ENCODE assay signal across 10 cellular contexts in genomic region chr6:111589366-111589765, GRCh38. TPM values are rescaled to one million over a fixed set of nuclear protein-coding genes. Genes with fewer than 3 reads are reported as not detected.
DNase-seq lines count a peak whose midpoint lies in the region; ATAC-seq and TF ChIP-seq lines count a peak whose summit lies in the region.
"Had no signal": no experiment of that assay in that cellular context is flagged by ENCODE, and none has a peak within 500 bp of the region (broad histone marks: within the 10 kb centered on the region; RNA-seq: fewer than 3 reads in every experiment).

No MANE protein-coding gene starts in this region.

- no peak for TF ChIP-seq POLR2A in GM18505 (IDR thresholded peaks at IDR 0.05; ENCODE audit: borderline replicate concordance, extremely low read depth, insufficient read depth, insufficient read length)

- peaks cover 0 to 66% of the 10 kb centered on the region in 2 donors for H3K4me1 ChIP-seq in right atrium auricular region
- H3K4me1 ChIP-seq in stomach smooth muscle (ENCODE audit: control insufficient read depth, insufficient read depth, low read length) = peaks cover 32% of the 10 kb centered on the region

- no peak overlapping the region for H3K4me3 Mint-ChIP-seq in activated CD8-positive, alpha-beta T cell treated with anti-CD3 and anti-CD28 coated beads, Interleukin-2, amount 10 ng/mL, durations not matched to agents 7 days and 5 days

- CTCF ChIA-PET in activated CD8-positive, alpha-beta T cell treated with anti-CD3 and anti-CD28 coated beads, Interleukin-2, amount 10 ng/mL, durations not matched to agents 7 days and 5 days (lab: Charles Lee) = no interaction called here

- H3K4me3 ChIP-seq in right atrium auricular region (no peak overlapping the region), stomach smooth muscle (ENCODE audit: low read length in 2 of 2) (no peak overlapping the region)
- H3K4me3 ChIP-seq: ovary had no signal

- H3K9me3 ChIP-seq in right atrium auricular region (no peaks in the 10 kb centered on the region), stomach smooth muscle (ENCODE audit: control insufficient read depth in 2 of 2, low read length in 2 of 2) (no peaks in the 10 kb centered on the region)
- H3K9me3 ChIP-seq: ovary had no signal

- TF ChIP-seq CTCF in right atrium auricular region (IDR thresholded peaks at IDR 0.05) = no peak

- H3K4me1 Mint-ChIP-seq in activated CD8-positive, alpha-beta T cell treated with anti-CD3 and anti-CD28 coated beads, Interleukin-2, amount 10 ng/mL, durations not matched to agents 7 days and 5 days (ENCODE audit: low read depth) = peaks cover 23% of the 10 kb centered on the region

- POLR2A ChIA-PET in activated CD8-positive, alpha-beta T cell treated with anti-CD3 and anti-CD28 coated beads, Interleukin-2, amount 10 ng/mL, durations not matched to agents 7 days and 5 days (lab: Charles Lee) = no interaction called here

- H3K36me3 ChIP-seq in right atrium auricular region (no peaks in the 10 kb centered on the region), stomach smooth muscle (ENCODE audit: control insufficient read depth in 2 of 2, insufficient read depth in 2 of 2, low read length in 2 of 2) (no peaks in the 10 kb centered on the region)
- H3K36me3 ChIP-seq: ovary had no signal

- peaks cover 41% of the 10 kb centered on the region for H3K36me3 Mint-ChIP-seq in activated CD8-positive, alpha-beta T cell treated with anti-CD3 and anti-CD28 coated beads, Interleukin-2, amount 10 ng/mL, durations not matched to agents 7 days and 5 days (ENCODE audit: low read depth)

- no peak overlapping the region for H3K9ac ChIP-seq in stomach smooth muscle (ENCODE audit: low read length in 2 of 2)

- ATAC-seq in activated CD4-positive, CD25-positive, alpha-beta regulatory T cell treated with anti-CD3 and anti-CD28 coated beads, Interleukin-2, amount 50 U/mL, for 24 hours = peak; percentile 63 to 73
- ATAC-seq in activated CD8-positive, alpha-beta T cell treated with anti-CD3 and anti-CD28 coated beads, Interleukin-2, amount 10 ng/mL, durations not matched to agents 7 days and 5 days = no peak
- ATAC-seq in GM18505 (IDR thresholded peaks at IDR 0.05; ENCODE audit: unreplicated experiment) = no peak
- ATAC-seq in HG03095 (IDR thresholded peaks at IDR 0.05; ENCODE audit: unreplicated experiment) = no peak

- H3K27ac Mint-ChIP-seq in activated CD8-positive, alpha-beta T cell treated with anti-CD3 and anti-CD28 coated beads, Interleukin-2, amount 10 ng/mL, durations not matched to agents 7 days and 5 days = peak overlapping the region; percentile 1

- no peaks in the 10 kb centered on the region for H3K27me3 ChIP-seq in right atrium auricular region
- H3K27me3 ChIP-seq in stomach smooth muscle (ENCODE audit: control insufficient read depth in 1 of 2, insufficient read depth in 2 of 2, low read length in 2 of 2) = no peaks in the 10 kb centered on the region
- H3K27me3 ChIP-seq: ovary had no signal

- no peaks in the 10 kb centered on the region for H3K9me3 Mint-ChIP-seq in activated CD8-positive, alpha-beta T cell treated with anti-CD3 and anti-CD28 coated beads, Interleukin-2, amount 10 ng/mL, durations not matched to agents 7 days and 5 days (ENCODE audit: insufficient read depth)

- H3K27ac ChIP-seq in right atrium auricular region (peak overlapping the region; percentile 35 to 44), stomach smooth muscle (ENCODE audit: low read length) (peak overlapping the region; percentile 20)
- H3K27ac ChIP-seq: 22Rv1 had no signal

- no peaks in the 10 kb centered on the region for H3K27me3 Mint-ChIP-seq in activated CD8-positive, alpha-beta T cell treated with anti-CD3 and anti-CD28 coated beads, Interleukin-2, amount 10 ng/mL, durations not matched to agents 7 days and 5 days (ENCODE audit: low read depth)

- DNase-seq in activated CD4-positive, CD25-positive, alpha-beta regulatory T cell (lab: John Stamatoyannopoulos, UW) = no peak
- no peak for DNase-seq in activated CD8-positive, alpha-beta T cell treated with anti-CD3 and anti-CD28 coated beads, Interleukin-2, amount 10 ng/mL, durations not matched to agents 7 days and 5 days
- DNase-seq in right atrium auricular region (ENCODE audit: low spot score) = peak; percentile 80
- no peak for DNase-seq in SHP77 treated with DMSO at 0.1 percent for 48 hours (lab: John Stamatoyannopoulos, UW)

RNA-seq across cellular contexts. Expression of gene TRAF3IP2, which starts 16.3 kb away (rescaled TPM):
- 10 to 100 TPM; 22.7 to 24.4 TPM for total RNA-seq in activated CD8-positive, alpha-beta T cell treated with anti-CD3 and anti-CD28 coated beads, Interleukin-2, amount 10 ng/mL, durations not matched to agents 7 days and 5 days
- total RNA-seq in right atrium auricular region = 10 to 100 TPM; 12.1 to 25.2 TPM

Comparison
In these comparisons a context has a peak if more than half of its experiments do, and no peak if none do; other contexts are left out.
1. ATAC-seq: peak in activated CD4-positive, CD25-positive, alpha-beta regulatory T cell treated with anti-CD3 and anti-CD28 coated beads, Interleukin-2, amount 50 U/mL, for 24 hours (2 of 2); none in activated CD8-positive, alpha-beta T cell treated with anti-CD3 and anti-CD28 coated beads, Interleukin-2, amount 10 ng/mL, durations not matched to agents 7 days and 5 days (single experiment), GM18505 (single experiment) and HG03095 (single experiment).